Comparison of ENCODE assay signal across 11 cellular contexts in genomic region chr15:41423979-41424659, GRCh38.
DNase-seq lines count a peak whose midpoint lies in the region; ATAC-seq, FAIRE-seq and TF ChIP-seq lines count a peak whose summit lies in the region.
"Had no signal": no experiment of that assay in that cellular context is flagged by ENCODE, and none has a peak within 500 bp of the region (broad histone marks: within the 10 kb centered on the region; RNA-seq: fewer than 3 reads in every experiment).

No MANE protein-coding gene starts in this region.

- no peak overlapping the region for H2AFZ ChIP-seq in OCI-LY3 (ENCODE audit: low read depth, low read length)

- no peaks in the 10 kb centered on the region for H3K9me3 ChIP-seq in BLaER1
- H3K9me3 ChIP-seq in OCI-LY3 (ENCODE audit: insufficient read depth, low read length): no peaks in the 10 kb centered on the region

- ATAC-seq in GM18870 (IDR thresholded peaks at IDR 0.05; ENCODE audit: unreplicated experiment): peak; percentile 46
- ATAC-seq in HG02852 (IDR thresholded peaks at IDR 0.05; ENCODE audit: unreplicated experiment): peak; percentile 91

- no peak for DNase-seq in caudate nucleus (lab: John Stamatoyannopoulos, UW)
- DNase-seq in DMS53 (lab: John Stamatoyannopoulos, UW): no peak
- DNase-seq in D721Med (ENCODE audit: insufficient read length, low spot score): no peak
- no peak for DNase-seq in activated CD8-positive, alpha-beta memory T cell treated with anti-CD3 and anti-CD28 coated beads, Interleukin-2, amount 50 U/mL, for 4 hours
- DNase-seq: WERI-Rb-1 had no signal

- no peaks in the 10 kb centered on the region for H3K27me3 ChIP-seq in BLaER1
- no peaks in the 10 kb centered on the region for H3K27me3 ChIP-seq in OCI-LY3 (ENCODE audit: low read depth, low read length)

- FAIRE-seq in D721Med (lab: Jason Lieb, UNC): no peak
- FAIRE-seq: bronchial epithelial cell had no signal

- TF ChIP-seq CTCF in OCI-LY3 (IDR thresholded peaks at IDR 0.05; ENCODE audit: low read depth, low read length) (no peak), D721Med (IDR thresholded peaks at IDR 0.05; ENCODE audit: insufficient read depth, missing control alignments) (no peak)

- H3K4me2 ChIP-seq in BLaER1 (peak overlapping the region; percentile 23; the same call in 1 of the 2 replicates), OCI-LY3 (ENCODE audit: low read length) (peak overlapping the region; percentile 47)
- H3K4me2 ChIP-seq: smooth muscle cell had no signal

- peaks cover 31% of the 10 kb centered on the region for H3K4me1 ChIP-seq in BLaER1
- H3K4me1 ChIP-seq in OCI-LY3 (ENCODE audit: low read length): peaks cover 12% of the 10 kb centered on the region

- H3K27ac ChIP-seq in BLaER1 (no peak overlapping the region), OCI-LY3 (ENCODE audit: low read length) (peak overlapping the region; percentile 9; the same call in 1 of the 2 replicates), caudate nucleus (ENCODE audit: low read depth, low read length) (no peak overlapping the region)
- H3K27ac ChIP-seq: WERI-Rb-1 had no signal

- H3K4me3 ChIP-seq in BLaER1: no peak overlapping the region
- H3K4me3 ChIP-seq in OCI-LY3 (ENCODE audit: low read length): no peak overlapping the region
- H3K4me3 ChIP-seq: smooth muscle cell had no signal

- peaks cover 93% of the 10 kb centered on the region for H4K20me1 ChIP-seq in BLaER1
- peaks cover 21% of the 10 kb centered on the region for H4K20me1 ChIP-seq in OCI-LY3 (ENCODE audit: insufficient read depth, low read length)

- H3K36me3 ChIP-seq in BLaER1 (peaks cover 54% of the 10 kb centered on the region), OCI-LY3 (replicated peaks; ENCODE audit: low read depth, low read length) (peaks cover 3% of the 10 kb centered on the region)

- H3K79me2 ChIP-seq in OCI-LY3 (ENCODE audit: low read length): peaks cover 83% of the 10 kb centered on the region

- no peak overlapping the region for H3K9ac ChIP-seq in BLaER1
- no peak overlapping the region for H3K9ac ChIP-seq in OCI-LY3 (ENCODE audit: low read length)
